17 cellular contexts compared by ENCODE assay signal in genomic region chr11:5682890-5683441, GRCh38. TPM values are rescaled to one million over a fixed set of nuclear protein-coding genes. Genes with fewer than 3 reads are reported as not detected.
A peak's percentile ranks its signal among the peaks of the same experiment; 100 is the strongest.
DNase-seq lines count a peak whose midpoint lies in the region; ATAC-seq and TF ChIP-seq lines count a peak whose summit lies in the region.
"Not testable (repeated sequence)": the region's sequence is repeated elsewhere in the genome, so short reads cannot be mapped to it uniquely, and the experiment has no call there.
"Had no signal": no experiment of that assay in that cellular context is flagged by ENCODE, and none has a peak within 500 bp of the region (broad histone marks: within the 10 kb centered on the region; RNA-seq: fewer than 3 reads in every experiment).

No MANE protein-coding gene starts in this region.

- peaks cover 41% of the 10 kb centered on the region for H3K36me3 Mint-ChIP-seq in CD8-positive, alpha-beta T cell
- H3K36me3 Mint-ChIP-seq in T-helper 17 cell (ENCODE audit: low read depth) = peaks cover 14% of the 10 kb centered on the region
- peaks cover 40% of the 10 kb centered on the region for H3K36me3 Mint-ChIP-seq in activated T-helper 17 cell treated with anti-CD3 and anti-CD28 coated beads, Interleukin-2, amount 50 U/mL, for 72 hours (ENCODE audit: low read depth)
- peaks cover 26% of the 10 kb centered on the region for H3K36me3 Mint-ChIP-seq in central memory CD8-positive, alpha-beta T cell (ENCODE audit: insufficient read depth)
- H3K36me3 Mint-ChIP-seq in naive thymus-derived CD8-positive, alpha-beta T cell = peaks cover 17 to 34% (median 20%) of the 10 kb centered on the region in 3 donors

- H3K4me1 Mint-ChIP-seq in CD8-positive, alpha-beta T cell (ENCODE audit: low read depth) = peaks cover 65% of the 10 kb centered on the region
- H3K4me1 Mint-ChIP-seq in T-helper 17 cell = peaks cover 37% of the 10 kb centered on the region
- H3K4me1 Mint-ChIP-seq in activated T-helper 17 cell treated with anti-CD3 and anti-CD28 coated beads, Interleukin-2, amount 50 U/mL, for 72 hours = peaks cover 26% of the 10 kb centered on the region
- H3K4me1 Mint-ChIP-seq in central memory CD8-positive, alpha-beta T cell = peaks cover 44% of the 10 kb centered on the region
- H3K4me1 Mint-ChIP-seq in naive thymus-derived CD8-positive, alpha-beta T cell = peaks cover 20 to 77% (median 61%) of the 10 kb centered on the region in 4 donors
- H3K4me1 Mint-ChIP-seq in stimulated activated naive CD8-positive, alpha-beta T cell treated with anti-CD3 and anti-CD28 coated beads, Interleukin-15, amount 100 ng/mL, for 72 hours = peaks cover 56% of the 10 kb centered on the region

- H3K27ac Mint-ChIP-seq in CD8-positive, alpha-beta T cell; T-helper 17 cell; activated T-helper 17 cell treated with anti-CD3 and anti-CD28 coated beads, Interleukin-2, amount 50 U/mL, for 72 hours; stimulated activated naive CD8-positive, alpha-beta T cell treated with anti-CD3 and anti-CD28 coated beads, Interleukin-15, amount 100 ng/mL, for 72 hours: not testable (repeated sequence)
- H3K27ac Mint-ChIP-seq in central memory CD8-positive, alpha-beta T cell (ENCODE audit: low read depth) = peak overlapping the region; percentile 92
- H3K27ac Mint-ChIP-seq in naive thymus-derived CD8-positive, alpha-beta T cell = peak overlapping the region in 4 of 10 donors; percentile 67 to 97 (median 94)

- intact Hi-C loops in CD8-positive, alpha-beta T cell (cut with DNase I, micrococcal nuclease) = loop anchor here (5.0 to 10.0 kb wide), 4 partner anchors 552 to 1078 kb away; partner anchors contain the start of genes TRIM68 (in 2 of the 2), CNGA4 (in 1 of the 2), FHIP1B (in 1 of the 2) and TAF10 (in 1 of the 2)

- WGBS in hepatocyte (ENCODE audit: low lambda C conversion rate, missing lambda C conversion rate) = 89% methylated on average over 18 of the region's 33 CpGs

- peaks cover 49% of the 10 kb centered on the region for H3K79me2 ChIP-seq in hepatocyte

- not testable (repeated sequence) for H3K27me3 ChIP-seq in AG04450 (ENCODE audit: control insufficient read depth, insufficient read depth, low read length); CD8-positive, alpha-beta T cell (ENCODE audit: insufficient read depth, low read length); hepatocyte

- peak overlapping the region; percentile 2 for H3K27ac ChIP-seq in AG04450 (ENCODE audit: low read depth, low read length)
- not testable (repeated sequence) for H3K27ac ChIP-seq in CD8-positive, alpha-beta T cell (ENCODE audit: low read depth, low read length); hepatocyte

- not testable (repeated sequence) for H3K4me1 ChIP-seq in CD8-positive, alpha-beta T cell (ENCODE audit: insufficient read depth, low read length); hepatocyte (ENCODE audit: insufficient read depth)

- POLR2A ChIA-PET in AG04450 (lab: Yijun Ruan, JAX); CD8-positive, alpha-beta T cell (lab: Charles Lee); naive thymus-derived CD8-positive, alpha-beta T cell (lab: Charles Lee): not testable (repeated sequence)

- CTCF ChIA-PET in AG04450 (lab: Charles Lee) = interaction anchor here (2.9 kb wide), 1 partner anchor 83 kb away, joined by 14 read pairs; no protein-coding TSS in a partner anchor
- CTCF ChIA-PET in CD8-positive, alpha-beta T cell (lab: Charles Lee) = interaction anchor here (3.2 kb wide), 1 partner anchor 29 kb away, joined by 29 read pairs; no protein-coding TSS in a partner anchor

- not testable (repeated sequence) for H3K27me3 Mint-ChIP-seq in CD8-positive, alpha-beta T cell (ENCODE audit: low read depth); T-helper 17 cell; activated T-helper 17 cell treated with anti-CD3 and anti-CD28 coated beads, Interleukin-2, amount 50 U/mL, for 72 hours; central memory CD8-positive, alpha-beta T cell; naive thymus-derived CD8-positive, alpha-beta T cell; stimulated activated naive CD8-positive, alpha-beta T cell treated with anti-CD3 and anti-CD28 coated beads, Interleukin-15, amount 100 ng/mL, for 72 hours

- H4K20me1 ChIP-seq in hepatocyte (ENCODE audit: insufficient read depth, poor library complexity, severe bottlenecking) = not testable (repeated sequence)

- DNase-seq in AG04450 (ENCODE audit: low read depth, low spot score); CD8-positive, alpha-beta T cell; T-helper 17 cell; central memory CD8-positive, alpha-beta T cell (ENCODE audit: low spot score in 2 of 2); hepatocyte (ENCODE audit: low spot score); naive thymus-derived CD8-positive, alpha-beta T cell; stimulated activated naive CD8-positive, alpha-beta T cell treated with anti-CD3 and anti-CD28 coated beads, Interleukin-15, amount 100 ng/mL, for 72 hours: not testable (repeated sequence)

- not testable (repeated sequence) for H2AFZ ChIP-seq in hepatocyte

- H3K36me3 ChIP-seq in CD8-positive, alpha-beta T cell (ENCODE audit: insufficient read depth, low read length) = peaks cover 17% of the 10 kb centered on the region
- not testable (repeated sequence) for H3K36me3 ChIP-seq in hepatocyte (replicated peaks; ENCODE audit: insufficient read depth, low read depth)

- H3K9me3 Mint-ChIP-seq in CD8-positive, alpha-beta T cell; activated T-helper 17 cell treated with anti-CD3 and anti-CD28 coated beads, Interleukin-2, amount 50 U/mL, for 72 hours; central memory CD8-positive, alpha-beta T cell; naive thymus-derived CD8-positive, alpha-beta T cell; stimulated activated naive CD8-positive, alpha-beta T cell treated with anti-CD3 and anti-CD28 coated beads, Interleukin-15, amount 100 ng/mL, for 72 hours: not testable (repeated sequence)

- H3K4me2 ChIP-seq in hepatocyte = peak overlapping the region; percentile 88

- TF ChIP-seq CTCF in AG04450 (IDR thresholded peaks at IDR 0.05; ENCODE audit: low read depth, low read length); CD8-positive, alpha-beta T cell (IDR thresholded peaks at IDR 0.05); hepatocyte (IDR thresholded peaks at IDR 0.05; ENCODE audit: poor library complexity): not testable (repeated sequence)

- not testable (repeated sequence) for H3K9me3 ChIP-seq in AG04450 (ENCODE audit: control insufficient read depth, insufficient read depth, low read length); CD8-positive, alpha-beta T cell (ENCODE audit: low read length); T-helper 17 cell (ENCODE audit: control insufficient read depth, low read length, poor library complexity, severe bottlenecking); hepatocyte (ENCODE audit: low read depth)

- not testable (repeated sequence) for H3K9me2 ChIP-seq in hepatocyte (replicated peaks; ENCODE audit: insufficient read depth)

- peak overlapping the region; percentile 93 for H3K4me3 Mint-ChIP-seq in CD8-positive, alpha-beta T cell
- H3K4me3 Mint-ChIP-seq in T-helper 17 cell = peak overlapping the region; percentile 97
- H3K4me3 Mint-ChIP-seq in activated T-helper 17 cell treated with anti-CD3 and anti-CD28 coated beads, Interleukin-2, amount 50 U/mL, for 72 hours = peak overlapping the region; percentile 97
- peak overlapping the region; percentile 92 for H3K4me3 Mint-ChIP-seq in central memory CD8-positive, alpha-beta T cell
- H3K4me3 Mint-ChIP-seq in naive thymus-derived CD8-positive, alpha-beta T cell = peak overlapping the region in 7 of 10 donors; percentile 89 to 97 (median 97)
- H3K4me3 Mint-ChIP-seq in stimulated activated naive CD8-positive, alpha-beta T cell treated with anti-CD3 and anti-CD28 coated beads, Interleukin-15, amount 100 ng/mL, for 72 hours = peak overlapping the region; percentile 84 to 92

- H3K4me3 ChIP-seq in AG04450 (ENCODE audit: low read depth, low read length); CD8-positive, alpha-beta T cell (ENCODE audit: low read depth, low read length); hepatocyte: not testable (repeated sequence)

- not testable (repeated sequence) for ATAC-seq in CD8-positive, alpha-beta T cell; T-helper 17 cell; activated T-helper 17 cell treated with anti-CD3 and anti-CD28 coated beads, Interleukin-2, amount 50 U/mL, for 72 hours (replicated peaks); central memory CD8-positive, alpha-beta T cell (replicated peaks; ENCODE audit: extremely low read depth, poor library complexity, severe bottlenecking); naive thymus-derived CD8-positive, alpha-beta T cell; stimulated activated naive CD8-positive, alpha-beta T cell treated with anti-CD3 and anti-CD28 coated beads, Interleukin-15, amount 100 ng/mL, for 72 hours

RNA-seq across cellular contexts. Expression of gene TRIM5, which starts 1.9 kb away (rescaled TPM):
- 46.3 and 53.3 TPM in 2 replicates for polyA plus RNA-seq in AG04450 (2011; rRNA removed)
- 51.7 and 55.1 TPM in 2 replicates for polyA minus RNA-seq in AG04450 (2011; rRNA and poly(A)+ RNA removed)
- total RNA-seq in CD8-positive, alpha-beta T cell = 1 to 10 TPM; 3.8 to 6.0 TPM
- 10 to 100 TPM in 1 of 2 donors, 1 to 10 TPM in 1; 9.9 to 10.4 TPM for total RNA-seq in T-helper 17 cell
- total RNA-seq in activated T-helper 17 cell treated with anti-CD3 and anti-CD28 coated beads, Interleukin-2, amount 50 U/mL, for 72 hours = 10 to 100 TPM; 11.4 to 18.8 TPM
- 30.1 and 37.0 TPM in 2 replicates for total RNA-seq in hepatocyte
- 14.2 and 19.6 TPM in 2 replicates for polyA plus RNA-seq in hepatocyte
- total RNA-seq in naive thymus-derived CD8-positive, alpha-beta T cell = 10 to 100 TPM; 39.4 to 41.8 TPM
- 10 to 100 TPM in 1 of 3 donors, 1 to 10 TPM in 2; 9.6 to 10.4 (median 9.9) TPM for polyA plus RNA-seq in naive thymus-derived CD8-positive, alpha-beta T cell

RNA-seq across cellular contexts. Expression of gene TRIM22, which starts 6.6 kb away (rescaled TPM):
- polyA plus RNA-seq in AG04450 (2011; rRNA removed) (79.9 and 100 TPM in 2 replicates), hepatocyte (9.3 and 10.4 TPM in 2 replicates)
- 48.5 and 52.4 TPM in 2 replicates for polyA minus RNA-seq in AG04450 (2011; rRNA and poly(A)+ RNA removed)
- 100 to 1,000 TPM; 190 to 192 TPM for total RNA-seq in CD8-positive, alpha-beta T cell
- total RNA-seq in T-helper 17 cell (100 to 1,000 TPM; 273 to 293 TPM), hepatocyte (15.4 TPM in 2 replicates)
- 100 to 1,000 TPM in 1 of 2 donors, 10 to 100 TPM in 1; 91.0 to 159 TPM for total RNA-seq in activated T-helper 17 cell treated with anti-CD3 and anti-CD28 coated beads, Interleukin-2, amount 50 U/mL, for 72 hours
- 100 to 1,000 TPM; 242 to 243 TPM for total RNA-seq in naive thymus-derived CD8-positive, alpha-beta T cell
- 100 to 1,000 TPM; 108 to 143 (median 114) TPM for polyA plus RNA-seq in naive thymus-derived CD8-positive, alpha-beta T cell

RNA-seq across cellular contexts. Expression of gene OR56B1, which starts 53.3 kb away (rescaled TPM):
- polyA plus RNA-seq in AG04450 (2011; rRNA removed) (not detected in 2 replicates), hepatocyte (not detected in 2 replicates)
- not detected in 2 replicates for polyA minus RNA-seq in AG04450 (2011; rRNA and poly(A)+ RNA removed)
- not detected for total RNA-seq in CD8-positive, alpha-beta T cell
- total RNA-seq in T-helper 17 cell (under 1 TPM in 1 of 2 donors, not detected in 1; 0.20 TPM), hepatocyte (not detected in 2 replicates)
- total RNA-seq in activated T-helper 17 cell treated with anti-CD3 and anti-CD28 coated beads, Interleukin-2, amount 50 U/mL, for 72 hours = under 1 TPM in 1 of 2 donors, not detected in 1; 0.29 TPM
- under 1 TPM; 0.36 to 0.42 TPM for total RNA-seq in naive thymus-derived CD8-positive, alpha-beta T cell
- not detected for polyA plus RNA-seq in naive thymus-derived CD8-positive, alpha-beta T cell
- total RNA-seq: Calu3, HepG2, HFFc6, HT1080, NCI-H460, PC-9, Right ventricle myocardium inferior, RPMI7951 had no signal
- polyA plus RNA-seq: BJ, HepG2 had no signal

RNA-seq across cellular contexts. Expression of gene TRIM34, which starts 58.2 kb away (rescaled TPM):
- polyA plus RNA-seq in AG04450 (2011; rRNA removed) (12.8 and 18.3 TPM in 2 replicates), hepatocyte (2.7 and 3.6 TPM in 2 replicates)
- polyA minus RNA-seq in AG04450 (2011; rRNA and poly(A)+ RNA removed) = 6.8 and 8.3 TPM in 2 replicates
- total RNA-seq in CD8-positive, alpha-beta T cell = 1 to 10 TPM; 2.8 to 2.9 TPM
- total RNA-seq in T-helper 17 cell (1 to 10 TPM; 3.8 to 6.5 TPM), hepatocyte (10.5 and 14.6 TPM in 2 replicates)
- 1 to 10 TPM; 6.7 to 7.1 TPM for total RNA-seq in activated T-helper 17 cell treated with anti-CD3 and anti-CD28 coated beads, Interleukin-2, amount 50 U/mL, for 72 hours
- total RNA-seq in naive thymus-derived CD8-positive, alpha-beta T cell = 10 to 100 TPM; 12.5 to 12.6 TPM
- 10 to 100 TPM; 10.8 to 13.1 (median 12.1) TPM for polyA plus RNA-seq in naive thymus-derived CD8-positive, alpha-beta T cell
